ENCODE assay signal across 21 cellular contexts in genomic region chr5:16663848-16664247, GRCh38. TPM values are rescaled to one million over a fixed set of nuclear protein-coding genes. Genes with fewer than 3 reads are reported as not detected.
"Had no signal": no experiment of that assay in that cellular context is flagged by ENCODE, and none has a peak within 500 bp of the region (broad histone marks: within the 10 kb centered on the region; RNA-seq: fewer than 3 reads in every experiment).

No MANE protein-coding gene starts in this region.

- H3K27ac ChIP-seq: gastrocnemius medialis, spleen, upper lobe of right lung had no signal

- H3K9me3 Mint-ChIP-seq: activated naive CD4-positive, alpha-beta T cell treated with anti-CD3 and anti-CD28 coated beads for 36 hours; memory B cell; T-helper 1 cell treated with Interleukin-12 subunit alpha and Interleukin-12 subunit beta and Interleukin-4 antibody, amounts not matched to agents 30 μg/mL and 1 μg/mL, for 36 hours; WTC11 had no signal

- H3K9me3 ChIP-seq: gastrocnemius medialis, spleen, upper lobe of right lung had no signal

- H3K4me3 Mint-ChIP-seq: activated naive CD4-positive, alpha-beta T cell treated with anti-CD3 and anti-CD28 coated beads for 36 hours; memory B cell; T-helper 1 cell treated with Interleukin-12 subunit alpha and Interleukin-12 subunit beta and Interleukin-4 antibody, amounts not matched to agents 30 μg/mL and 1 μg/mL, for 36 hours; WTC11 had no signal

- H3K4me3 ChIP-seq: gastrocnemius medialis, spleen, upper lobe of right lung had no signal

- H3K4me1 ChIP-seq: spleen had no signal

- DNase-seq: activated CD8-positive, alpha-beta memory T cell treated with anti-CD3 and anti-CD28 coated beads, Interleukin-2, amount 50 U/mL, for 48 hours; activated effector memory CD4-positive, alpha-beta T cell treated with Interleukin-2 at 50 U/mL for 16 hours; activated naive CD4-positive, alpha-beta T cell treated with anti-CD3 and anti-CD28 coated beads for 36 hours; activated T-cell treated with anti-CD3 and anti-CD28 coated beads, Interleukin-2, amount 50 U/mL, for 48 hours; aorta; central memory CD4-positive, alpha-beta T cell; effector memory CD4-positive, alpha-beta T cell; gastrocnemius medialis; hypothalamus; islet precursor cell; left cardiac atrium; occipital lobe; spleen; stimulated activated CD4-positive, alpha-beta T cell treated with anti-CD3 and anti-CD28 coated beads, Interleukin-4, amount 100 ng/mL, for 24 hours; stimulated activated naive CD8-positive, alpha-beta T cell treated with anti-CD3 and anti-CD28 coated beads, Interleukin-15, Interleukin-2, amounts not matched to agents 100 U/mL and 50 U/mL, for 24 hours; T1000; upper lobe of right lung had no signal

- H3K36me3 Mint-ChIP-seq: memory B cell had no signal

- ATAC-seq: gastrocnemius medialis; left cardiac atrium; stimulated activated naive CD8-positive, alpha-beta T cell treated with anti-CD3 and anti-CD28 coated beads, Interleukin-15, Interleukin-2, amounts not matched to agents 100 U/mL and 50 U/mL, for 24 hours; upper lobe of right lung; WTC11 had no signal

- H3K27ac Mint-ChIP-seq: activated naive CD4-positive, alpha-beta T cell treated with anti-CD3 and anti-CD28 coated beads for 36 hours; memory B cell; T-helper 1 cell treated with Interleukin-12 subunit alpha and Interleukin-12 subunit beta and Interleukin-4 antibody, amounts not matched to agents 30 μg/mL and 1 μg/mL, for 36 hours; WTC11 had no signal

- H3K27me3 ChIP-seq: gastrocnemius medialis, spleen, upper lobe of right lung had no signal

- H3K4me1 Mint-ChIP-seq: memory B cell, WTC11 had no signal

RNA-seq across cellular contexts. Expression of gene RETREG1, which starts 47.1 kb away (rescaled TPM):
- total RNA-seq: dermis microvascular lymphatic vessel endothelial cell had no signal
